ENCODE assay signal across 20 cellular contexts in the genomic region with DNA sequence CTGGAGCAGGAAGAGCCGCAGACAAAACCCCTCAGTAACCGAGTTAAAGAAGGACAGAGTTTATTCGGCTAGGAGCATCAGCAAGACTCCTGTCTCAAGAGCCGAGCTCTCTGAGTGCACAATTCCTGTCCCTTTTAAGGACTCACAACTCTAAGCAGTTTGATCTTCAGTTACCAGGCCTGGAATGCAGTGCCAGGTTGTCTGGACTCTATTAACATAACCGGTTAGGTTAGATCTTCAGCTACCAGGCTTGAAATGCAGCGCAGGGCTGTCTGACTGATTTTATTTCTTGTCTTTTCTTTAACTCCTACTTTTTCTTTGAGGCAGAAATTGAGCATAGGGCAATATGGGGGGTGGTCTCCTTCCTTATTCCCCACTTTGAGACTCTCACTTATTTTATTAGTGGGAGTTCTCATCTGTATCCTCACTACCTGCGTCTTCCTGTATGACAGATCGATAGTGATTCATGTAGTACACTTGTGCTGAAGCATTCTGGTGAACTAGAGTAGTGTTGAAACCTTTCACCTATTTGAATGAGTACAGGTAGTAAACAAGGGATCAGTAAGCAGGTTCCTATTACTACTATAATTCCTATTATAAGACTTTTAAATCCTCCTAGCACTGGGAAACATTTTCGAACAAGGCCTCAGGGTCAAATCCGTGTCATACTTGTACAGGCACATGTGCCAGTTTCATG. TPM values are rescaled to one million over a fixed set of nuclear protein-coding genes. Genes with fewer than 3 reads are reported as not detected.
A peak's percentile ranks its signal among the peaks of the same experiment; 100 is the strongest.
DNase-seq lines count a peak whose midpoint lies in the region; ATAC-seq, FAIRE-seq and TF ChIP-seq lines count a peak whose summit lies in the region.
"Had no signal": no experiment of that assay in that cellular context is flagged by ENCODE, and none has a peak within 500 bp of the region (broad histone marks: within the 10 kb centered on the region; RNA-seq: fewer than 3 reads in every experiment).

No MANE protein-coding gene starts in this region.

- peak overlapping the region in 3 of 4 donors; percentile 4 to 25 (median 18) for H3K27ac ChIP-seq in pancreas
- H3K27ac ChIP-seq: left ventricle myocardium inferior, Peyer's patch had no signal

- H3K27me3 ChIP-seq in pancreas: no peaks in the 10 kb centered on the region
- H3K27me3 ChIP-seq: Peyer's patch had no signal

- intact Hi-C loops in pancreas (cut with DNase I): no loop called here

- in situ Hi-C loops in G401 (cut with HindIII; ENCODE audit: low sequenced_read_pairs): no loop called here

- peak; percentile 68 for DNase-seq in DMS53 (lab: John Stamatoyannopoulos, UW)
- peak; percentile 61 for DNase-seq in NCI-H510A (lab: John Stamatoyannopoulos, UW)
- DNase-seq in pancreas: peak in 2 of 6 donors; percentile 25 to 29
- no peak for DNase-seq in NCI-H1105 treated with DMSO at 0.1 percent for 48 hours (lab: John Stamatoyannopoulos, UW)
- DNase-seq in NCI-H1694 (lab: John Stamatoyannopoulos, UW): no peak
- no peak for DNase-seq in activated naive CD4-positive, alpha-beta T cell treated with Interleukin-2 at 50 U/mL for 16 hours
- no peak for DNase-seq in G401 (ENCODE audit: low spot score)
- DNase-seq: activated CD8-positive, alpha-beta T cell treated with anti-CD3 and anti-CD28 coated beads for 36 hours; activated T-cell treated with anti-CD3 and anti-CD28 coated beads, Interleukin-2, amount 50 U/mL, for 72 hours; CD8-positive, alpha-beta T cell; GOT3; hippocampal formation; left ventricle myocardium inferior; naive B cell; NCI-H2029; NCI-H82; Peyer's patch; posterior cingulate gyrus had no signal

- TF ChIP-seq CTCF in pancreas (IDR thresholded peaks at IDR 0.05): no peak

- H3K4me3 ChIP-seq in pancreas: no peak overlapping the region
- H3K4me3 ChIP-seq: left ventricle myocardium inferior, Peyer's patch had no signal

- no peaks in the 10 kb centered on the region for H3K9me3 ChIP-seq in pancreas
- H3K9me3 ChIP-seq: Peyer's patch had no signal

- no peak for FAIRE-seq in pancreas (lab: Jason Lieb, UNC)

- WGBS in pancreas, 2 donors: 41 to 56% methylated on average over 10 of the region's 10 CpGs

- H3K36me3 ChIP-seq in pancreas: no peaks in the 10 kb centered on the region
- H3K36me3 ChIP-seq: left ventricle myocardium inferior, Peyer's patch had no signal

- no peaks in the 10 kb centered on the region for H3K4me1 ChIP-seq in pancreas
- H3K4me1 ChIP-seq: left ventricle myocardium inferior, Peyer's patch had no signal

- ATAC-seq in esophagus mucosa (peak; percentile 92), pancreas (peak; percentile 72 to 98 (median 90))
- ATAC-seq: activated CD8-positive, alpha-beta T cell treated with anti-CD3 and anti-CD28 coated beads for 36 hours; activated T-cell treated with anti-CD3 and anti-CD28 coated beads, Interleukin-2, amount 50 U/mL, for 72 hours; CD8-positive, alpha-beta T cell; stimulated activated effector memory CD8-positive, alpha-beta T cell treated with anti-CD3 and anti-CD28 coated beads, Interleukin-12 subunit alpha, Interleukin-12 subunit beta, amount 100 ng/mL, for 72 hours had no signal

RNA-seq across cellular contexts. Expression of a gene that starts 58.7 kb away (rescaled TPM):
- total RNA-seq in esophagus mucosa: not detected
- under 1 TPM; 0.09 to 0.58 (median 0.35) TPM for total RNA-seq in pancreas
- under 1 TPM; 0.15 to 0.68 TPM for polyA plus RNA-seq in pancreas
- total RNA-seq in G401 (2014; rRNA removed; shearing (Covaris generic)): not detected in 2 replicates
- total RNA-seq: activated CD8-positive, alpha-beta T cell treated with anti-CD3 and anti-CD28 coated beads for 36 hours; activated T-cell treated with anti-CD3 and anti-CD28 coated beads, Interleukin-2, amount 50 U/mL, for 72 hours; CD8-positive, alpha-beta T cell had no signal

Comparison
In these comparisons a context has a peak if more than half of its experiments do, and no peak if none do; other contexts are left out.
1. DNase-seq: peak in DMS53 (single experiment) and NCI-H510A (single experiment); none in NCI-H1105 treated with DMSO at 0.1 percent for 48 hours (single experiment), NCI-H1694 (single experiment), activated naive CD4-positive, alpha-beta T cell treated with Interleukin-2 at 50 U/mL for 16 hours (single experiment) and G401 (single experiment).